22 cellular contexts compared by ENCODE assay signal in the genomic region with DNA sequence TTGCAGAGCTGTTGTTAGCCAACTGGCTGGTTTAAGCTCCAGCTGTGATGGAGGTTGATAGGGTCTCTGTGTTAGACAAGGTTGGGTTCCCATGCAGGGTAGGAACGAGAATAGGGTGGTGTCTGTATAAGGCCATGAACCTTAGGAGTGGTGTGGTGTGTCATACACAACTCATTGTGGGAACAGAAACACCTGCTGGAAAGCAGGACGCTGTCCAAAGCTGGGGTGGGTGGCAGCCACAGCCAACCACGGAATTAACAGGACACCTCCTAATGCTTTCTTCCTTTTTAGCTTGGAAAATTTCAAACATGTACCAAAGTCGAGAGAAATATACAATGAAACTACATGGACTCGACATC.
DNase-seq lines count a peak whose midpoint lies in the region; ATAC-seq and TF ChIP-seq lines count a peak whose summit lies in the region.
"Had no signal": no experiment of that assay in that cellular context is flagged by ENCODE, and none has a peak within 500 bp of the region (broad histone marks: within the 10 kb centered on the region; RNA-seq: fewer than 3 reads in every experiment).

No MANE protein-coding gene starts in this region.

- intact Hi-C loops in heart left ventricle (cut with DNase I), result loop anchor here in 2 of 10 donors (5.0 to 10.0 kb wide), 2 partner anchors 91 to 94 kb away; a partner anchor contains a TSS
- intact Hi-C loops in cardiac septum (cut with DNase I), result loop anchor here (2.0 kb wide), 1 partner anchor 93 kb away; a partner anchor contains a TSS
- intact Hi-C loops in esophagus squamous epithelium (cut with DNase I), result no loop called here
- intact Hi-C loops in psoas muscle (cut with DNase I), result loop anchor here in 1 of 2 donors (5.0 kb wide), 1 partner anchor 94 kb away; a partner anchor contains a TSS
- intact Hi-C loops in aorta (cut with DNase I), result loop anchor here in 1 of 2 donors (5.0 kb wide), 1 partner anchor 36 kb away; no protein-coding TSS in a partner anchor
- intact Hi-C loops in activated naive CD4-positive, alpha-beta T cell treated with anti-CD3 and anti-CD28 coated beads for 36 hours (cut with micrococcal nuclease), result no loop called here

- no peak overlapping the region for H3K27ac Mint-ChIP-seq in activated naive CD4-positive, alpha-beta T cell treated with anti-CD3 and anti-CD28 coated beads for 36 hours
- H3K27ac Mint-ChIP-seq: endodermal cell, GM23338 had no signal

- no peaks in the 10 kb centered on the region for H3K9me3 ChIP-seq in heart left ventricle
- no peaks in the 10 kb centered on the region for H3K9me3 ChIP-seq in esophagus squamous epithelium
- H3K9me3 ChIP-seq in psoas muscle, result no peaks in the 10 kb centered on the region
- H3K9me3 ChIP-seq in aorta (ENCODE audit: control insufficient read depth, low read length), result no peaks in the 10 kb centered on the region
- H3K9me3 ChIP-seq: BLaER1, right lobe of liver had no signal

- no peaks in the 10 kb centered on the region for H3K27me3 Mint-ChIP-seq in activated naive CD4-positive, alpha-beta T cell treated with anti-CD3 and anti-CD28 coated beads for 36 hours (ENCODE audit: low read depth)

- H3K4me1 Mint-ChIP-seq in activated naive CD4-positive, alpha-beta T cell treated with anti-CD3 and anti-CD28 coated beads for 36 hours (ENCODE audit: low read depth), result no peaks in the 10 kb centered on the region
- H3K4me1 Mint-ChIP-seq: endodermal cell had no signal

- peak in 3 of 4 donors; percentile 2 to 20 (median 5) for ATAC-seq in heart left ventricle
- peak in 3 of 4 donors; percentile 3 to 29 (median 4) for ATAC-seq in psoas muscle
- no peak for ATAC-seq in aorta (ENCODE audit: low FRiP score)
- ATAC-seq: GM23338 had no signal

- no peaks in the 10 kb centered on the region for H3K36me3 Mint-ChIP-seq in activated naive CD4-positive, alpha-beta T cell treated with anti-CD3 and anti-CD28 coated beads for 36 hours (ENCODE audit: low read depth)

- CTCF ChIA-PET in activated naive CD4-positive, alpha-beta T cell treated with anti-CD3 and anti-CD28 coated beads for 36 hours (lab: Charles Lee), result no interaction called here

- no peak overlapping the region for H3K4me3 Mint-ChIP-seq in activated naive CD4-positive, alpha-beta T cell treated with anti-CD3 and anti-CD28 coated beads for 36 hours
- H3K4me3 Mint-ChIP-seq: endodermal cell, GM23338 had no signal

- no peak for DNase-seq in heart left ventricle
- DNase-seq in cardiac septum (ENCODE audit: low spot score), result no peak
- DNase-seq in esophagus squamous epithelium (lab: John Stamatoyannopoulos, UW), result no peak
- no peak for DNase-seq in psoas muscle
- no peak for DNase-seq in aorta
- DNase-seq in COLO668 (lab: John Stamatoyannopoulos, UW; ENCODE audit: unreplicated experiment), result no peak
- no peak for DNase-seq in activated CD4-positive, alpha-beta T cell treated with anti-CD3 and anti-CD28 coated beads for 4 hours
- no peak for DNase-seq in activated naive CD4-positive, alpha-beta T cell treated with anti-CD3 and anti-CD28 coated beads for 36 hours
- DNase-seq: 8988T; activated CD4-positive, alpha-beta T cell treated with anti-CD3 and anti-CD28 coated beads, Interleukin-2, amount 50 U/mL, for 4 hours; activated effector memory CD4-positive, alpha-beta T cell treated with anti-CD3 and anti-CD28 coated beads, Interleukin-2, amount 50 U/mL, for 16 hours; cerebellar nuclear complex; endodermal cell; NCI-H1436 treated with DMSO at 0.1 percent for 48 hours; NCI-H69; right lobe of liver; SIG-M5; stimulated activated CD4-positive, alpha-beta T cell treated with anti-CD3 and anti-CD28 coated beads, Interleukin-1b, Interleukin-23, amount 100 ng/mL, for 48 hours; stimulated activated naive CD4-positive, alpha-beta T cell had no signal

- TF ChIP-seq POLR2A in heart left ventricle (IDR thresholded peaks at IDR 0.05) (no peak), esophagus squamous epithelium (IDR thresholded peaks at IDR 0.05) (no peak)

- H3K27me3 ChIP-seq in heart left ventricle, result no peaks in the 10 kb centered on the region
- no peaks in the 10 kb centered on the region for H3K27me3 ChIP-seq in esophagus squamous epithelium
- no peaks in the 10 kb centered on the region for H3K27me3 ChIP-seq in psoas muscle (ENCODE audit: insufficient read depth in 3 of 3, low read length in 2 of 3)
- no peaks in the 10 kb centered on the region for H3K27me3 ChIP-seq in aorta (ENCODE audit: control insufficient read depth in 1 of 2, insufficient read depth in 2 of 2, low read length in 1 of 2)
- H3K27me3 ChIP-seq: BLaER1, right lobe of liver had no signal

- H3K4me1 ChIP-seq in heart left ventricle (peaks cover 6 to 82% (median 74%) of the 10 kb centered on the region in 12 donors), esophagus squamous epithelium (peaks cover 34 to 100% (median 53%) of the 10 kb centered on the region in 3 donors), psoas muscle (peaks cover 90% of the 10 kb centered on the region), aorta (ENCODE audit: control insufficient read depth in 1 of 2, insufficient read depth in 2 of 2, low read length in 2 of 2) (peaks cover 13 to 18% of the 10 kb centered on the region in 2 donors)
- H3K4me1 ChIP-seq: BLaER1 had no signal

- H3K27ac ChIP-seq in heart left ventricle (peak overlapping the region; percentile 48 to 97 (median 86)), esophagus squamous epithelium (peak overlapping the region; percentile 10 to 93 (median 80)), psoas muscle (peak overlapping the region; percentile 84), aorta (ENCODE audit: low read depth in 1 of 2, low read length in 2 of 2) (peak overlapping the region; percentile 73 to 89)
- H3K27ac ChIP-seq: BLaER1, right lobe of liver, VCaP had no signal

- H3K36me3 ChIP-seq in heart left ventricle, result peaks cover 0 to 18% (median 7%) of the 10 kb centered on the region in 9 donors
- peaks cover 0 to 22% (median 0%) of the 10 kb centered on the region in 3 donors for H3K36me3 ChIP-seq in esophagus squamous epithelium
- peaks cover 2 to 9% of the 10 kb centered on the region in 2 donors for H3K36me3 ChIP-seq in psoas muscle (ENCODE audit: insufficient read depth in 1 of 2, low read depth in 1 of 2)
- peaks cover 1 to 4% of the 10 kb centered on the region in 2 donors for H3K36me3 ChIP-seq in aorta (ENCODE audit: control insufficient read depth in 1 of 2, insufficient read depth in 2 of 2, low read length in 1 of 2)
- H3K36me3 ChIP-seq: right lobe of liver had no signal

- H3K9me3 Mint-ChIP-seq in activated naive CD4-positive, alpha-beta T cell treated with anti-CD3 and anti-CD28 coated beads for 36 hours, result no peaks in the 10 kb centered on the region
- H3K9me3 Mint-ChIP-seq: endodermal cell, GM23338 had no signal

- TF ChIP-seq CTCF in heart left ventricle (IDR thresholded peaks at IDR 0.05) (no peak), esophagus squamous epithelium (IDR thresholded peaks at IDR 0.05) (no peak), psoas muscle (IDR thresholded peaks at IDR 0.05) (no peak)

- WGBS in heart left ventricle, 4 donors, result 56 to 66% (median 60%) methylated on average over 5 of the region's 5 CpGs
- WGBS in esophagus squamous epithelium, 2 donors, result 63 to 70% methylated on average over 5 of the region's 5 CpGs
- 41 to 55% (median 46%) methylated on average over 5 of the region's 5 CpGs for WGBS in psoas muscle, 3 donors
- WGBS in aorta, 2 donors, result 62 to 68% methylated on average over 5 of the region's 5 CpGs

- H3K4me3 ChIP-seq in heart left ventricle (peak overlapping the region in 1 of 12 donors; percentile 4), esophagus squamous epithelium (no peak overlapping the region), psoas muscle (no peak overlapping the region), aorta (ENCODE audit: low read length in 2 of 2) (no peak overlapping the region)
- H3K4me3 ChIP-seq: BLaER1, GM23338, right lobe of liver had no signal
